Comparison of ENCODE assay signal across 8 cellular contexts in genomic region chr11:66595245-66595904, GRCh38. TPM values are rescaled to one million over a fixed set of nuclear protein-coding genes. Genes with fewer than 3 reads are reported as not detected.
DNase-seq lines count a peak whose midpoint lies in the region; ATAC-seq and TF ChIP-seq lines count a peak whose summit lies in the region.

No MANE protein-coding gene starts in this region.

- H3K4me2 ChIP-seq in Karpas-422 (ENCODE audit: low read depth, low read length, poor library complexity, severe bottlenecking): peak overlapping the region; percentile 50

- H3K4me3 ChIP-seq in Karpas-422 (ENCODE audit: low read length): peak overlapping the region; percentile 26; the same call in 1 of the 2 replicates
- no peak overlapping the region for H3K4me3 ChIP-seq in ascending aorta
- no peak overlapping the region for H3K4me3 ChIP-seq in breast epithelium

- 0 out of 2 replicates have a peak overlapping the region, but pooled peaks have one; percentile 10 for H3K27ac ChIP-seq in Karpas-422 (ENCODE audit: low read length)
- H3K27ac ChIP-seq in ascending aorta: peak overlapping the region; percentile 39 to 42
- H3K27ac ChIP-seq in breast epithelium: no peak overlapping the region

- H3K9me3 ChIP-seq in Karpas-422 (ENCODE audit: low read length): no peaks in the 10 kb centered on the region
- no peaks in the 10 kb centered on the region for H3K9me3 ChIP-seq in ascending aorta
- no peaks in the 10 kb centered on the region for H3K9me3 ChIP-seq in breast epithelium

- H3K4me3 Mint-ChIP-seq in mesothelial cell of epicardium: peak overlapping the region; percentile 35

- H3K9me2 ChIP-seq in Karpas-422 (replicated peaks; ENCODE audit: insufficient read depth, low read length): no peaks in the 10 kb centered on the region

- peaks cover 17% of the 10 kb centered on the region for H3K79me2 ChIP-seq in Karpas-422 (ENCODE audit: low read length)

- peak overlapping the region; percentile 91 for H3K27ac Mint-ChIP-seq in mesothelial cell of epicardium

- H3K4me1 Mint-ChIP-seq in mesothelial cell of epicardium: peaks cover 24% of the 10 kb centered on the region

- peaks cover under 1% of the 10 kb centered on the region for H3K36me3 Mint-ChIP-seq in mesothelial cell of epicardium

- intact Hi-C loops in ascending aorta (cut with DNase I): no loop called here
- intact Hi-C loops in left colon (cut with DNase I, micrococcal nuclease): no loop called here
- intact Hi-C loops in breast epithelium (cut with DNase I; ENCODE audit: low total_unique reads): no loop called here

- no peak for ATAC-seq in HG02973 (IDR thresholded peaks at IDR 0.05; ENCODE audit: unreplicated experiment)
- ATAC-seq in left colon: no peak

- H3K36me3 ChIP-seq in Karpas-422 (ENCODE audit: insufficient read depth, low read length): 0 out of 2 replicates have a peak, but pooled peaks cover 3% of the 10 kb centered on the region
- peaks cover 5 to 12% of the 10 kb centered on the region in 2 donors for H3K36me3 ChIP-seq in ascending aorta
- no peaks in the 10 kb centered on the region for H3K36me3 ChIP-seq in breast epithelium

- H3K4me1 ChIP-seq in Karpas-422 (ENCODE audit: low read length) (peaks cover 32% of the 10 kb centered on the region), ascending aorta (peaks cover 5 to 22% of the 10 kb centered on the region in 2 donors), breast epithelium (peaks cover 0 to 4% of the 10 kb centered on the region in 2 donors)

- no peaks in the 10 kb centered on the region for H4K20me1 ChIP-seq in Karpas-422 (ENCODE audit: insufficient read depth, low read depth, low read length)

- no peak overlapping the region for H2AFZ ChIP-seq in Karpas-422 (ENCODE audit: low read length)

- peaks cover 3% of the 10 kb centered on the region for H3K9me3 Mint-ChIP-seq in mesothelial cell of epicardium

- H3K9ac ChIP-seq in Karpas-422 (ENCODE audit: low read length): peak overlapping the region; percentile 43

- peak; percentile 41 for DNase-seq in Ammon's horn (ENCODE audit: low spot score)
- no peak for DNase-seq in Karpas-422
- DNase-seq in ascending aorta (ENCODE audit: low spot score in 2 of 2): peak in 1 of 2 donors; percentile 67
- DNase-seq in mesothelial cell of epicardium (ENCODE audit: low spot score in 2 of 2, unreplicated experiment in 2 of 2): no peak
- DNase-seq in left colon: no peak
- no peak for DNase-seq in activated CD8-positive, alpha-beta memory T cell treated with anti-CD3 and anti-CD28 coated beads, Interleukin-2, amount 50 U/mL, for 4 hours
- no peak for DNase-seq in breast epithelium (ENCODE audit: low spot score in 2 of 2)

- no peaks in the 10 kb centered on the region for H3K27me3 Mint-ChIP-seq in mesothelial cell of epicardium (ENCODE audit: low read depth)

- TF ChIP-seq CTCF in ascending aorta (IDR thresholded peaks at IDR 0.05): no peak
- TF ChIP-seq CTCF in mesothelial cell of epicardium (IDR thresholded peaks at IDR 0.05; ENCODE audit: unreplicated experiment): no peak
- no peak for TF ChIP-seq CTCF in breast epithelium (IDR thresholded peaks at IDR 0.05)

- H3K27me3 ChIP-seq in Karpas-422 (ENCODE audit: low read length) (no peaks in the 10 kb centered on the region), ascending aorta (no peaks in the 10 kb centered on the region), breast epithelium (no peaks in the 10 kb centered on the region)

- TF ChIP-seq POLR2A in breast epithelium (IDR thresholded peaks at IDR 0.05): no peak

RNA-seq across cellular contexts. Expression of gene CCS, which starts 2.4 kb away (rescaled TPM):
- 24.6 and 57.6 TPM in 2 replicates for total RNA-seq in Karpas-422 (2014; rRNA removed; shearing (Covaris generic); ENCODE audit: low replicate concordance)
- 50.4 TPM for total RNA-seq in ascending aorta
- total RNA-seq in mesothelial cell of epicardium: 79.8 to 81.4 TPM (median 80.7 TPM) in 3 replicates
- 10 to 100 TPM; 38.5 to 38.6 TPM for total RNA-seq in left colon
- total RNA-seq in breast epithelium: 10 to 100 TPM; 27.5 to 44.2 (median 33.1) TPM

RNA-seq across cellular contexts. Expression of gene CCDC87, which starts 2.5 kb away (rescaled TPM):
- total RNA-seq in Karpas-422 (2014; rRNA removed; shearing (Covaris generic); ENCODE audit: low replicate concordance): 0.22 and 0.75 TPM in 2 replicates
- total RNA-seq in ascending aorta (0.21 TPM), mesothelial cell of epicardium (0.25 to 0.42 TPM (median 0.41 TPM) in 3 replicates), left colon (under 1 TPM; 0.22 to 0.46 TPM), breast epithelium (under 1 TPM in 1 of 3 donors, not detected in 2; 0.15 TPM)

RNA-seq across cellular contexts. Expression of gene RBM14, which starts 21.1 kb away (rescaled TPM):
- 47.9 and 51.3 TPM in 2 replicates for total RNA-seq in Karpas-422 (2014; rRNA removed; shearing (Covaris generic); ENCODE audit: low replicate concordance)
- total RNA-seq in ascending aorta: 39.2 TPM
- 126 to 135 TPM (median 128 TPM) in 3 replicates for total RNA-seq in mesothelial cell of epicardium
- total RNA-seq in left colon: 10 to 100 TPM; 45.3 to 48.9 TPM
- total RNA-seq in breast epithelium: 10 to 100 TPM; 42.6 to 55.0 (median 54.6) TPM

RNA-seq across cellular contexts. Expression of gene CTSF, which starts 27.0 kb away (rescaled TPM):
- not detected in 2 replicates for total RNA-seq in Karpas-422 (2014; rRNA removed; shearing (Covaris generic); ENCODE audit: low replicate concordance)
- total RNA-seq in ascending aorta (98.8 TPM), mesothelial cell of epicardium (not detected in 3 replicates), left colon (10 to 100 TPM in 1 of 2 donors, 1 to 10 TPM in 1; 5.6 to 20.4 TPM), breast epithelium (100 to 1,000 TPM in 2 of 3 donors, 10 to 100 TPM in 1; 98.6 to 149 (median 116) TPM)

RNA-seq across cellular contexts. Expression of gene RBM4, which starts 43.1 kb away (rescaled TPM):
- 103 and 141 TPM in 2 replicates for total RNA-seq in Karpas-422 (2014; rRNA removed; shearing (Covaris generic); ENCODE audit: low replicate concordance)
- total RNA-seq in ascending aorta (79.5 TPM), mesothelial cell of epicardium (240 to 248 TPM (median 242 TPM) in 3 replicates), left colon (10 to 100 TPM; 90.7 to 92.9 TPM), breast epithelium (10 to 100 TPM; 73.9 to 98.3 (median 81.0) TPM)

Comparison
In these comparisons a context has a peak if more than half of its experiments do, and no peak if none do; other contexts are left out.
1. H3K27ac ChIP-seq: peak in Karpas-422 (single experiment) and ascending aorta (2 of 2); none in breast epithelium (0 of 2).